Comparison of ENCODE assay signal across 23 cellular contexts in the genomic region with DNA sequence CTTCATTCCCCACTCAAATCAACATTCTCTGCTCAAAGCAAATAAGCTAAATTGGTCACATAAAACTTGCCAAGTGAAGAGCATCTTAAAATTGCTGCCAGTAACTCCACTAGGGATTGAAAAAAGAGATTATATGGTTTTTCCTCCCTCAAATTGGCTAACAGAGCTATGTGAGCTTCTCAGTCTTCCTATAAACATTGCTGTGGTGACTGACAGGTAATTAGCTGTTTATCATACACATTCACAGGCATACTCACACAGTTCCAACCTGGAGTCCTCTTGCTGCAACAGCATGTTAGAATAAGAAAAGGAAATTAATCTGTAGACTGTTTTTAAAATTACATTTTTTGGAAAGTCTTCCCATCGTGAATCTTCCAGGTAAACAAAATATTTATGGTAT.
"Had no signal": no experiment of that assay in that cellular context is flagged by ENCODE, and none has a peak within 500 bp of the region (broad histone marks: within the 10 kb centered on the region; RNA-seq: fewer than 3 reads in every experiment).

No MANE protein-coding gene starts in this region.

- H3K9me3 ChIP-seq: colonic mucosa, esophagus muscularis mucosa, esophagus squamous epithelium, gastrocnemius medialis, gastroesophageal sphincter had no signal

- H3K27ac ChIP-seq: colonic mucosa, coronary artery, dorsolateral prefrontal cortex, epithelial cell of prostate, esophagus muscularis mucosa, esophagus squamous epithelium, foreskin keratinocyte, gastrocnemius medialis, gastroesophageal sphincter, heart left ventricle, heart right ventricle had no signal

- DNase-seq: colonic mucosa; cortex of kidney; dermis blood vessel endothelial cell; dorsolateral prefrontal cortex; effector CD4-positive, alpha-beta T cell; effector CD8-positive, alpha-beta T cell; effector memory CD4-positive, alpha-beta T cell; effector memory CD8-positive, alpha-beta T cell; endodermal cell; erythroblast; esophagus squamous epithelium; foreskin fibroblast; foreskin keratinocyte; foreskin melanocyte; gastrocnemius medialis; glutamatergic neuron; head of caudate nucleus; heart left ventricle; heart right ventricle had no signal

- H3K27me3 ChIP-seq: colonic mucosa, dorsolateral prefrontal cortex, esophagus muscularis mucosa, esophagus squamous epithelium, foreskin keratinocyte, gastrocnemius medialis, gastroesophageal sphincter, heart left ventricle, heart right ventricle had no signal

- H3K4me3 ChIP-seq: colonic mucosa, coronary artery, dorsolateral prefrontal cortex, esophagus muscularis mucosa, esophagus squamous epithelium, gastrocnemius medialis, gastroesophageal sphincter, heart left ventricle, heart right ventricle had no signal

- H3K36me3 ChIP-seq: colonic mucosa, esophagus muscularis mucosa, esophagus squamous epithelium, gastrocnemius medialis, gastroesophageal sphincter, heart left ventricle, heart right ventricle had no signal
